ENCODE assay signal across 8 cellular contexts in genomic region chr1:112957133-112957812, GRCh38. TPM values are rescaled to one million over a fixed set of nuclear protein-coding genes. Genes with fewer than 3 reads are reported as not detected.
A peak's percentile ranks its signal among the peaks of the same experiment; 100 is the strongest.
DNase-seq lines count a peak whose midpoint lies in the region; ATAC-seq and TF ChIP-seq lines count a peak whose summit lies in the region.

No MANE protein-coding gene starts in this region.

- intact Hi-C loops in ascending aorta (cut with DNase I), result loop anchor here (2.0 to 10.0 kb wide), 5 partner anchors 118 to 970 kb away; partner anchors contain the start of genes AP4B1, DCLRE1B, HIPK1 and LRIG2

- peaks cover 0 to 23% of the 10 kb centered on the region in 2 donors for H3K4me1 ChIP-seq in ascending aorta

- TF ChIP-seq CTCF in ascending aorta (IDR thresholded peaks at IDR 0.05), result no peak

- ATAC-seq in GM21529 (IDR thresholded peaks at IDR 0.05; ENCODE audit: unreplicated experiment) (peak; percentile 51), SK-N-SH treated with all-trans-retinoic acid at 6 μM for 48 hours (peak; percentile 47)

- DNase-seq in EH (ENCODE audit: low read depth), result peak; percentile 92
- peak; percentile 11 for DNase-seq in HuH-7.5 (ENCODE audit: low spot score)
- no peak for DNase-seq in ascending aorta (ENCODE audit: low spot score in 2 of 2)
- no peak for DNase-seq in SKM-1 (lab: John Stamatoyannopoulos, UW; ENCODE audit: unreplicated experiment)

- H3K9me3 ChIP-seq in ascending aorta, result no peaks in the 10 kb centered on the region

- no peaks in the 10 kb centered on the region for H3K27me3 ChIP-seq in ascending aorta

- peak overlapping the region; percentile 71 to 88 for H3K4me3 ChIP-seq in ascending aorta
- H3K4me3 ChIP-seq in iPS-11a (ENCODE audit: low read depth, low read length), result peak overlapping the region; percentile 92
- H3K4me3 ChIP-seq in skin epidermis, result peak overlapping the region; percentile 62 to 92 (median 66)

- no peaks in the 10 kb centered on the region for H3K36me3 ChIP-seq in ascending aorta

- H3K27ac ChIP-seq in ascending aorta, result peak overlapping the region; percentile 88 to 94
- H3K27ac ChIP-seq in skin epidermis, result peak overlapping the region; percentile 40 to 93 (median 86)

TF ChIP-seq in SK-N-SH treated with all-trans-retinoic acid at 6 μM for 48 hours, 23 proteins besides CTCF, POLR2A, EP300 and RAD21:
- TF ChIP-seq ISL1 (CRISPR knock-in tag; IDR thresholded peaks at IDR 0.05) (no peak), ZNF565 (CRISPR knock-in tag; conservative IDR thresholded peaks at IDR 0.05; ENCODE audit: low read depth) (no peak), CSDC2 (CRISPR knock-in tag; IDR thresholded peaks at IDR 0.05) (no peak), CREB5 (CRISPR knock-in tag; IDR thresholded peaks at IDR 0.05; ENCODE audit: low read depth) (no peak), OSR1 (CRISPR knock-in tag; IDR thresholded peaks at IDR 0.05) (no peak), BACH2 (CRISPR knock-in tag; IDR thresholded peaks at IDR 0.05; ENCODE audit: borderline replicate concordance) (no peak), PPARA (CRISPR knock-in tag; IDR thresholded peaks at IDR 0.05; ENCODE audit: borderline replicate concordance) (no peak)

RNA-seq across cellular contexts. Expression of gene SLC16A1, which starts 1.3 kb away (rescaled TPM):
- total RNA-seq in ascending aorta, result 31.8 TPM

Comparison
In these comparisons a context has a peak if more than half of its experiments do, and no peak if none do; other contexts are left out.
1. DNase-seq: peak in EH (single experiment) and HuH-7.5 (single experiment); none in ascending aorta (0 of 2) and SKM-1 (single experiment).
2. Peak in every context shown above with its lines, with median percentiles within 50 percentile points of each other: H3K4me3 ChIP-seq.